ENCODE assay signal across 10 cellular contexts in the genomic region with DNA sequence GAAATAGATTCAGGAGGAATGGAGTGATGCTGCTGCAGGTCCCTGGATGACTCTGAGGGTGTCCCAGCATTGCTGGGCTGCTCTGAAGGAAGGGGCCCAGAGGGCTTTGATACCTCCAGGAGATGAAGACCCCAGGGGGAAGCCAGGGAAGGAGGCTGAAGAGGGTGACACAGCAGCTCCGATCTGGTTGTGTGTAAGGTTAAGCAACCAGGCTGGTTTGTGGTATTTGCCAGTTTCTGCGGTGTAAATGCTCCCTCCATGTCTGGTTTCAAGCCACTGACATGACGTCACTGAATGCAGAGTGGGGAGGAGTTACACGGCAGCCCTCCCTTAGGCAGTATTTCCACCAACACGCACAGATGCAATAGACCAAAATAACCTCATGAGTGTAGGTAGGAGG. TPM values are rescaled to one million over a fixed set of nuclear protein-coding genes. Genes with fewer than 3 reads are reported as not detected.
DNase-seq lines count a peak whose midpoint lies in the region; ATAC-seq, FAIRE-seq and TF ChIP-seq lines count a peak whose summit lies in the region.
"Had no signal": no experiment of that assay in that cellular context is flagged by ENCODE, and none has a peak within 500 bp of the region (broad histone marks: within the 10 kb centered on the region; RNA-seq: fewer than 3 reads in every experiment).

No MANE protein-coding gene starts in this region.

- no peaks in the 10 kb centered on the region for H3K9me2 ChIP-seq in Karpas-422 (replicated peaks; ENCODE audit: insufficient read depth, low read length)

- no peak overlapping the region for H3K27ac ChIP-seq in OCI-LY3 (ENCODE audit: low read length)
- peak overlapping the region; percentile 19 for H3K27ac ChIP-seq in epithelial cell of prostate
- no peak overlapping the region for H3K27ac ChIP-seq in Karpas-422 (ENCODE audit: low read length)

- no peaks in the 10 kb centered on the region for H3K79me2 ChIP-seq in OCI-LY3 (ENCODE audit: low read length)
- H3K79me2 ChIP-seq in Karpas-422 (ENCODE audit: low read length) = no peaks in the 10 kb centered on the region

- H3K9ac ChIP-seq in OCI-LY3 (ENCODE audit: low read length) (no peak overlapping the region), Karpas-422 (ENCODE audit: low read length) (no peak overlapping the region)

- H2AFZ ChIP-seq in OCI-LY3 (ENCODE audit: low read depth, low read length) = peak overlapping the region; percentile 39; the same call in 1 of the 2 replicates
- H2AFZ ChIP-seq in Karpas-422 (ENCODE audit: low read length) = no peak overlapping the region

- H3K36me3 ChIP-seq in OCI-LY3 (replicated peaks; ENCODE audit: low read depth, low read length) = no peaks in the 10 kb centered on the region
- H3K36me3 ChIP-seq in Karpas-422 (ENCODE audit: insufficient read depth, low read length) = no peaks in the 10 kb centered on the region

- H3K4me1 ChIP-seq in OCI-LY3 (ENCODE audit: low read length) (no peaks in the 10 kb centered on the region), Karpas-422 (ENCODE audit: low read length) (no peaks in the 10 kb centered on the region)

- DNase-seq in activated T-cell treated with anti-CD3 and anti-CD28 coated beads for 48 hours (ENCODE audit: low read depth) (peak; percentile 15), epithelial cell of prostate (ENCODE audit: low read depth, low spot score) (peak; percentile 53), HTR-8/SVneo (ENCODE audit: insufficient read length, low spot score) (no peak), NCI-H526 treated with DMSO at 0.1 percent for 48 hours (lab: John Stamatoyannopoulos, UW) (no peak), Karpas-422 (no peak)
- DNase-seq in activated T-cell treated with anti-CD3 and anti-CD28 coated beads, Interleukin-2, amount 50 U/mL, for 1 hour = no peak
- DNase-seq in stimulated activated naive CD8-positive, alpha-beta T cell treated with anti-CD3 and anti-CD28 coated beads, Interleukin-15, Interleukin-2, amounts not matched to agents 100 U/mL and 50 U/mL, for 24 hours = peak; percentile 28

- TF ChIP-seq CTCF in OCI-LY3 (IDR thresholded peaks at IDR 0.05; ENCODE audit: low read depth, low read length) = no peak

- H3K9me3 ChIP-seq in OCI-LY3 (ENCODE audit: insufficient read depth, low read length) = no peaks in the 10 kb centered on the region
- no peaks in the 10 kb centered on the region for H3K9me3 ChIP-seq in Karpas-422 (ENCODE audit: low read length)

- no peaks in the 10 kb centered on the region for H4K20me1 ChIP-seq in OCI-LY3 (ENCODE audit: insufficient read depth, low read length)
- no peaks in the 10 kb centered on the region for H4K20me1 ChIP-seq in Karpas-422 (ENCODE audit: insufficient read depth, low read depth, low read length)

- H3K4me2 ChIP-seq in OCI-LY3 (ENCODE audit: low read length) (peak overlapping the region; percentile 9; the same call in 1 of the 2 replicates), Karpas-422 (ENCODE audit: low read depth, low read length, poor library complexity, severe bottlenecking) (no peak overlapping the region)

- no peak overlapping the region for H3K4me3 ChIP-seq in OCI-LY3 (ENCODE audit: low read length)
- H3K4me3 ChIP-seq in Karpas-422 (ENCODE audit: low read length) = no peak overlapping the region

- peak; percentile 67 for ATAC-seq in stimulated activated naive CD8-positive, alpha-beta T cell treated with anti-CD3 and anti-CD28 coated beads, Interleukin-15, Interleukin-2, amounts not matched to agents 100 U/mL and 50 U/mL, for 24 hours
- ATAC-seq: T-helper 17 cell had no signal

- H3K27me3 ChIP-seq in OCI-LY3 (ENCODE audit: low read depth, low read length) (no peaks in the 10 kb centered on the region), Karpas-422 (ENCODE audit: low read length) (no peaks in the 10 kb centered on the region)

- no peak for FAIRE-seq in HTR-8/SVneo (lab: Jason Lieb, UNC)

RNA-seq across cellular contexts. Expression of a gene that starts 40.0 kb away (rescaled TPM):
- not detected in 2 replicates for total RNA-seq in Karpas-422 (2014; rRNA removed; shearing (Covaris generic); ENCODE audit: low replicate concordance)
- total RNA-seq: pulmonary artery endothelial cell, T-helper 17 cell had no signal

RNA-seq across cellular contexts. Expression of a gene that starts 46.7 kb away (rescaled TPM):
- not detected in 2 replicates for total RNA-seq in Karpas-422 (2014; rRNA removed; shearing (Covaris generic); ENCODE audit: low replicate concordance)
- total RNA-seq: pulmonary artery endothelial cell, T-helper 17 cell had no signal

Comparison
In these comparisons a context has a peak if more than half of its experiments do, and no peak if none do; other contexts are left out.
1. DNase-seq: peak in activated T-cell treated with anti-CD3 and anti-CD28 coated beads for 48 hours (single experiment), epithelial cell of prostate (single experiment) and stimulated activated naive CD8-positive, alpha-beta T cell treated with anti-CD3 and anti-CD28 coated beads, Interleukin-15, Interleukin-2, amounts not matched to agents 100 U/mL and 50 U/mL, for 24 hours (single experiment); none in activated T-cell treated with anti-CD3 and anti-CD28 coated beads, Interleukin-2, amount 50 U/mL, for 1 hour (single experiment), HTR-8/SVneo (single experiment), NCI-H526 treated with DMSO at 0.1 percent for 48 hours (single experiment) and Karpas-422 (single experiment).